In the genomic region with DNA sequence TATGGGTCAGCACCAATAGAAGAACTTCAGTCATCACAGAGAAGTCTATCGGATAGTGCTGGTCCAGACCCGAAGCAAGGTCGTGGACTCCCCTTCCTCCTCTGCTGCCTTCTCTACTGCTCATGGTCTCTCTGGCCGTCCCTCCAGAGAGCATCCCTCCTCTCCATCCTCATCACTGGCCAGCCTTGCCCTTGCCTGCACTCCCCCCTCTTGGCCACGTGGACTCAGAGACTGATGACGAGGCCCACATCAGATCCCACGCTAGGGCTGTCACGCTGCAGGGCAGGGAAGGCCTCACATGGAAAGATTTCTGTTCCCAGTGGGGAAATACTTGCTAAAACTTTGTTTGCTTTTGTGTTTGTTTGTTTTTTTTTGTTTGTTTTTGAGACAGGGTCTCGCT, we compare ENCODE assay signal across 28 cellular contexts. TPM values are rescaled to one million over a fixed set of nuclear protein-coding genes. Genes with fewer than 3 reads are reported as not detected.
DNase-seq lines count a peak whose midpoint lies in the region; FAIRE-seq and TF ChIP-seq lines count a peak whose summit lies in the region.
"Had no signal": no experiment of that assay in that cellular context is flagged by ENCODE, and none has a peak within 500 bp of the region (broad histone marks: within the 10 kb centered on the region; RNA-seq: fewer than 3 reads in every experiment).

No MANE protein-coding gene starts in this region.

- H3K4me3 ChIP-seq in H7 (ENCODE audit: insufficient read depth, low read depth, low read length) (no peak overlapping the region), bronchial epithelial cell (ENCODE audit: low read depth, low read length) (no peak overlapping the region), kidney (ENCODE audit: low read length in 2 of 2) (no peak overlapping the region), neural progenitor cell (no peak overlapping the region), hepatocyte (no peak overlapping the region)
- H3K4me3 ChIP-seq: BLaER1, PC-9, SJSA1 had no signal

- peaks cover 10% of the 10 kb centered on the region for H4K20me1 ChIP-seq in neural progenitor cell (ENCODE audit: low read depth)
- H4K20me1 ChIP-seq in hepatocyte (ENCODE audit: insufficient read depth, poor library complexity, severe bottlenecking): no peaks in the 10 kb centered on the region
- H4K20me1 ChIP-seq: BLaER1 had no signal

- H3K9ac ChIP-seq in kidney (ENCODE audit: low read length in 2 of 2): no peak overlapping the region
- no peak overlapping the region for H3K9ac ChIP-seq in neural progenitor cell
- H3K9ac ChIP-seq: BLaER1, KMS-11 had no signal

- H3F3A ChIP-seq in neural progenitor cell (ENCODE audit: low read depth): peaks cover 14% of the 10 kb centered on the region

- no peaks in the 10 kb centered on the region for H3K36me3 ChIP-seq in H7 (replicated peaks; ENCODE audit: control insufficient read depth, insufficient read depth, low read length)
- no peaks in the 10 kb centered on the region for H3K36me3 ChIP-seq in bronchial epithelial cell (ENCODE audit: control insufficient read depth, insufficient read depth, low read length)
- H3K36me3 ChIP-seq in kidney (ENCODE audit: control insufficient read depth in 1 of 2, insufficient read depth in 2 of 2, low read length in 2 of 2): no peaks in the 10 kb centered on the region
- H3K36me3 ChIP-seq in neural progenitor cell: no peaks in the 10 kb centered on the region
- H3K36me3 ChIP-seq in hepatocyte (replicated peaks; ENCODE audit: insufficient read depth, low read depth): no peaks in the 10 kb centered on the region
- H3K36me3 ChIP-seq: BLaER1, SJSA1 had no signal

- H3K4me1 Mint-ChIP-seq in neural progenitor cell: peaks cover 67% of the 10 kb centered on the region

- peaks cover 5% of the 10 kb centered on the region for H3K27me3 Mint-ChIP-seq in neural progenitor cell (ENCODE audit: insufficient read depth, low read depth)

- H3K9me2 ChIP-seq in hepatocyte (replicated peaks; ENCODE audit: insufficient read depth): no peaks in the 10 kb centered on the region

- no peaks in the 10 kb centered on the region for H3K27me3 ChIP-seq in H7 (ENCODE audit: control insufficient read depth, insufficient read depth, low read length)
- H3K27me3 ChIP-seq in bronchial epithelial cell (ENCODE audit: control insufficient read depth, insufficient read depth, low read length): no peaks in the 10 kb centered on the region
- H3K27me3 ChIP-seq in neural progenitor cell: no peaks in the 10 kb centered on the region
- no peaks in the 10 kb centered on the region for H3K27me3 ChIP-seq in hepatocyte
- H3K27me3 ChIP-seq: BLaER1 had no signal

- H3K9me3 Mint-ChIP-seq in neural progenitor cell: no peaks in the 10 kb centered on the region
- H3K9me3 Mint-ChIP-seq: CD4-positive, CD25-positive, alpha-beta regulatory T cell had no signal

- intact Hi-C loops in kidney (cut with DNase I): no loop called here

- H3K27ac ChIP-seq in kidney (ENCODE audit: low read depth in 2 of 2, low read length in 2 of 2) (no peak overlapping the region), neural progenitor cell (no peak overlapping the region), hepatocyte (no peak overlapping the region)
- H3K27ac ChIP-seq: BLaER1, KMS-11, PC-9, SJSA1 had no signal

- 91% methylated on average over 9 of the region's 9 CpGs for whole genome bisulfite sequencing in hepatocyte (ENCODE audit: low lambda C conversion rate, missing lambda C conversion rate)

- H3K27ac Mint-ChIP-seq in neural progenitor cell: peak overlapping the region; percentile 59
- H3K27ac Mint-ChIP-seq: CD4-positive, CD25-positive, alpha-beta regulatory T cell had no signal

- FAIRE-seq in bronchial epithelial cell (lab: Jason Lieb, UNC) (peak; percentile 13), kidney (lab: Jason Lieb, UNC) (no peak)
- FAIRE-seq: A204.1, G401.6, HTR-8/SVneo had no signal

- no peak for TF ChIP-seq CTCF in bronchial epithelial cell (IDR thresholded peaks at IDR 0.05; ENCODE audit: insufficient read depth, low read length, severe bottlenecking)
- TF ChIP-seq CTCF in kidney (IDR thresholded peaks at IDR 0.05; ENCODE audit: borderline replicate concordance, extremely low read depth, insufficient read depth): no peak
- no peak for TF ChIP-seq CTCF in neural progenitor cell (IDR thresholded peaks at IDR 0.05)
- TF ChIP-seq CTCF in hepatocyte (IDR thresholded peaks at IDR 0.05; ENCODE audit: poor library complexity): no peak

- H3K4me2 ChIP-seq in neural progenitor cell (no peak overlapping the region), hepatocyte (no peak overlapping the region)
- H3K4me2 ChIP-seq: BLaER1, KMS-11, PC-9 had no signal

- H3K36me3 Mint-ChIP-seq in neural progenitor cell: peaks cover 14% of the 10 kb centered on the region
- H3K36me3 Mint-ChIP-seq: CD4-positive, CD25-positive, alpha-beta regulatory T cell had no signal

- H3K4me1 ChIP-seq in kidney (ENCODE audit: control insufficient read depth in 1 of 2, insufficient read depth in 1 of 2, low read depth in 1 of 2, low read length in 2 of 2) (no peaks in the 10 kb centered on the region), neural progenitor cell (peaks cover 22% of the 10 kb centered on the region), hepatocyte (ENCODE audit: insufficient read depth) (peaks cover 17% of the 10 kb centered on the region)
- H3K4me1 ChIP-seq: SJSA1 had no signal

- H3K9me3 ChIP-seq in kidney (ENCODE audit: control insufficient read depth in 1 of 2, low read length in 2 of 2) (no peaks in the 10 kb centered on the region), neural progenitor cell (ENCODE audit: low read depth) (no peaks in the 10 kb centered on the region), hepatocyte (ENCODE audit: low read depth) (no peaks in the 10 kb centered on the region)
- H3K9me3 ChIP-seq: BLaER1, SJSA1 had no signal

- no peaks in the 10 kb centered on the region for H3K79me2 ChIP-seq in neural progenitor cell (ENCODE audit: low read depth)
- H3K79me2 ChIP-seq in hepatocyte: peaks cover 2% of the 10 kb centered on the region

- peak; percentile 35 for DNase-seq in H7
- no peak for DNase-seq in bronchial epithelial cell (ENCODE audit: low read depth)
- peak; percentile 45 for DNase-seq in kidney
- no peak for DNase-seq in neural progenitor cell (ENCODE audit: low spot score)
- DNase-seq in inferior parietal cortex (ENCODE audit: extremely low spot score): no peak
- no peak for DNase-seq in stimulated activated CD4-positive, alpha-beta T cell treated with anti-CD3 and anti-CD28 coated beads, Interleukin-2, amount 100 ng/mL, for 48 hours
- no peak for DNase-seq in hepatocyte (ENCODE audit: low spot score)
- DNase-seq in HCEC 1CT: no peak
- DNase-seq: CD4-positive, CD25-positive, alpha-beta regulatory T cell; DMS53; GOT3; NCI-H1048; NCI-H1417; NCI-H1694; NCI-H2029 treated with DMSO at 0.1 percent for 48 hours; NCI-H2227 treated with DMSO at 0.1 percent for 48 hours; NCI-H526 treated with DMSO at 0.1 percent for 48 hours; PC-9 had no signal

- no peak overlapping the region for H2AFZ ChIP-seq in neural progenitor cell (replicated peaks)
- no peak overlapping the region for H2AFZ ChIP-seq in hepatocyte
- H2AFZ ChIP-seq: PC-9 had no signal

- H3K4me3 Mint-ChIP-seq in neural progenitor cell: no peak overlapping the region
- H3K4me3 Mint-ChIP-seq: CD4-positive, CD25-positive, alpha-beta regulatory T cell had no signal

RNA-seq across cellular contexts. Expression of a gene that starts 35.3 kb away (rescaled TPM):
- total RNA-seq in H7 (2014; rRNA removed; shearing (Covaris generic)): 38.3 and 39.7 TPM in 2 replicates
- not detected in 2 replicates for total RNA-seq in bronchial epithelial cell
- 0.22 TPM for total RNA-seq in kidney
- 0.49 TPM for polyA plus RNA-seq in kidney (ENCODE audit: insufficient read depth, low read depth, low replicate concordance)
- total RNA-seq in neural progenitor cell (ENCODE audit: low replicate concordance): 15.8 and 29.4 TPM in 2 replicates
- total RNA-seq in hepatocyte: 8.1 and 15.1 TPM in 2 replicates
- polyA plus RNA-seq in hepatocyte: 14.8 and 33.0 TPM in 2 replicates
- total RNA-seq: CD4-positive, CD25-positive, alpha-beta regulatory T cell; NCI-H460; RPMI7951; SJSA1 had no signal
- polyA plus RNA-seq: CD4-positive, CD25-positive, alpha-beta regulatory T cell had no signal

RNA-seq across cellular contexts. Expression of a gene that starts 38.0 kb away (rescaled TPM):
- total RNA-seq in H7 (2014; rRNA removed; shearing (Covaris generic)): not detected in 2 replicates
- total RNA-seq in bronchial epithelial cell (not detected in 2 replicates), kidney (54.0 TPM), neural progenitor cell (ENCODE audit: low replicate concordance) (not detected in 2 replicates), hepatocyte (not detected in 2 replicates)
- polyA plus RNA-seq in kidney (ENCODE audit: insufficient read depth, low read depth, low replicate concordance) (not detected), hepatocyte (not detected in 2 replicates)
- total RNA-seq: CD4-positive, CD25-positive, alpha-beta regulatory T cell; NCI-H460; PC-9; RPMI7951; SJSA1 had no signal
- polyA plus RNA-seq: AG04450; CD4-positive, CD25-positive, alpha-beta regulatory T cell had no signal

RNA-seq across cellular contexts. Expression of a gene that starts 46.6 kb away (rescaled TPM):
- not detected in 2 replicates for total RNA-seq in H7 (2014; rRNA removed; shearing (Covaris generic))
- total RNA-seq in bronchial epithelial cell: not detected in 2 replicates
- not detected for total RNA-seq in kidney
- polyA plus RNA-seq in kidney (ENCODE audit: insufficient read depth, low read depth, low replicate concordance): not detected
- total RNA-seq in neural progenitor cell (ENCODE audit: low replicate concordance): not detected in 2 replicates
- total RNA-seq in hepatocyte: not detected in 2 replicates
- polyA plus RNA-seq in hepatocyte: not detected in 2 replicates
- total RNA-seq: CD4-positive, CD25-positive, alpha-beta regulatory T cell; NCI-H460; PC-9; Right ventricle myocardium inferior; RPMI7951; SJSA1 had no signal
- polyA plus RNA-seq: AG04450; CD4-positive, CD25-positive, alpha-beta regulatory T cell had no signal

RNA-seq across cellular contexts. Expression of a gene that starts 55.8 kb away (rescaled TPM):
- 5.9 and 11.3 TPM in 2 replicates for total RNA-seq in H7 (2014; rRNA removed; shearing (Covaris generic))
- 1.5 and 2.1 TPM in 2 replicates for total RNA-seq in bronchial epithelial cell
- 7.8 TPM for total RNA-seq in kidney
- polyA plus RNA-seq in kidney (ENCODE audit: insufficient read depth, low read depth, low replicate concordance): 7.0 TPM
- 5.7 and 9.4 TPM in 2 replicates for total RNA-seq in neural progenitor cell (ENCODE audit: low replicate concordance)
- 9.3 and 13.2 TPM in 2 replicates for total RNA-seq in hepatocyte
- 16.0 and 19.7 TPM in 2 replicates for polyA plus RNA-seq in hepatocyte

Comparison
In these comparisons a context has a peak if more than half of its experiments do, and no peak if none do; other contexts are left out.
1. DNase-seq: peak in H7 (single experiment) and kidney (single experiment); none in bronchial epithelial cell (single experiment), neural progenitor cell (single experiment), inferior parietal cortex (single experiment), stimulated activated CD4-positive, alpha-beta T cell treated with anti-CD3 and anti-CD28 coated beads, Interleukin-2, amount 100 ng/mL, for 48 hours (0 of 2), hepatocyte (single experiment) and HCEC 1CT (single experiment).
2. RNA of a gene that starts 38.0 kb away (total RNA-seq): 54.0 TPM in kidney (single experiment); not detected in H7, not detected in bronchial epithelial cell, not detected in neural progenitor cell and not detected in hepatocyte; every median in the first group is over 10 times any median in the second.
3. RNA of a gene that starts 46.6 kb away (total RNA-seq): not detected in kidney (single experiment); not detected in H7, not detected in bronchial epithelial cell, not detected in neural progenitor cell and not detected in hepatocyte; every median in the first group is over 10 times any median in the second.